1 cellular context compared by ENCODE assay signal in the genomic region with DNA sequence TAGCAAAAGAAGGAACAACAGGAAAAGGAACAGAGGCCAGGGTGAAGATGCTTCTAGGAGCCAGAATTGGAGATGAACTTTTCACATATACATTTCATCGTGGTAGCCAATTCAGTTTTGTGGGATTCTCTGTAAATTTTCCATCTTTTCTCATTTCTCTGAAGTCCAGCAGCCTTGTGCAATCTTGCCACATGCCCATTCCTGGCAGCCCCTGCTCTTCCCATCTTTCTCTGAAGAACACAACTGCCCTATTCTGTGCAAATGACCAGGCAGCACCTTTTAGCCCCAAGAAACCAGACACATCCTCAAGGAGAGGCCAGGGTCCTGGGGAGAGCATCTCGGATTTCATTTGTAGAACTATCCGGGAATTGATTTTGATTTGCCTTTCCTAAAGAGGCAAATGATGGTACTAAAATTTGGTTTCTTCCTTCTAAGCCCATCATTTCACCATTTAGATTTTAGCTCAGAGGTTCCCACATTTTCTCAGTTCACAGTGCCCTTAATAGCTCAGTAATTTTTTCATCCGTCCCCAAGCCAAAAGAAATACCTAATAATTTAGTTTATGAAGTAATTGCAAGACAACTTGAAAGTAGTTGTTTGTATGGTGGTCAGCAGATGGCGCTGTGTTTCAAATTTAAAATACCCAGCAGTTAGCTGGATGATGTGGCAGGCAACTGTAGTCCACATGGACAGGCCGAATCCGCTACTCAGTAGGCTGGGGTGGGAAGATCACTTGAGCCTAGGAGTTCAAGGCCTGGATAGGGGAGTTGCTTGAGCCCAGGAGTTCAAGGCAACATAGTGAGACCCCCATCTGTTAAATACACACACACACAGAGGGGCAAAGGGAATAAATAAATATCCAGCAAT.
TF ChIP-seq lines count a peak whose summit lies in the region.

No MANE protein-coding gene starts in this region.

TF ChIP-seq in SK-N-SH, 30 proteins besides CTCF, POLR2A, EP300 and RAD21 (continued from another document):
- TF ChIP-seq, protein P1, sequence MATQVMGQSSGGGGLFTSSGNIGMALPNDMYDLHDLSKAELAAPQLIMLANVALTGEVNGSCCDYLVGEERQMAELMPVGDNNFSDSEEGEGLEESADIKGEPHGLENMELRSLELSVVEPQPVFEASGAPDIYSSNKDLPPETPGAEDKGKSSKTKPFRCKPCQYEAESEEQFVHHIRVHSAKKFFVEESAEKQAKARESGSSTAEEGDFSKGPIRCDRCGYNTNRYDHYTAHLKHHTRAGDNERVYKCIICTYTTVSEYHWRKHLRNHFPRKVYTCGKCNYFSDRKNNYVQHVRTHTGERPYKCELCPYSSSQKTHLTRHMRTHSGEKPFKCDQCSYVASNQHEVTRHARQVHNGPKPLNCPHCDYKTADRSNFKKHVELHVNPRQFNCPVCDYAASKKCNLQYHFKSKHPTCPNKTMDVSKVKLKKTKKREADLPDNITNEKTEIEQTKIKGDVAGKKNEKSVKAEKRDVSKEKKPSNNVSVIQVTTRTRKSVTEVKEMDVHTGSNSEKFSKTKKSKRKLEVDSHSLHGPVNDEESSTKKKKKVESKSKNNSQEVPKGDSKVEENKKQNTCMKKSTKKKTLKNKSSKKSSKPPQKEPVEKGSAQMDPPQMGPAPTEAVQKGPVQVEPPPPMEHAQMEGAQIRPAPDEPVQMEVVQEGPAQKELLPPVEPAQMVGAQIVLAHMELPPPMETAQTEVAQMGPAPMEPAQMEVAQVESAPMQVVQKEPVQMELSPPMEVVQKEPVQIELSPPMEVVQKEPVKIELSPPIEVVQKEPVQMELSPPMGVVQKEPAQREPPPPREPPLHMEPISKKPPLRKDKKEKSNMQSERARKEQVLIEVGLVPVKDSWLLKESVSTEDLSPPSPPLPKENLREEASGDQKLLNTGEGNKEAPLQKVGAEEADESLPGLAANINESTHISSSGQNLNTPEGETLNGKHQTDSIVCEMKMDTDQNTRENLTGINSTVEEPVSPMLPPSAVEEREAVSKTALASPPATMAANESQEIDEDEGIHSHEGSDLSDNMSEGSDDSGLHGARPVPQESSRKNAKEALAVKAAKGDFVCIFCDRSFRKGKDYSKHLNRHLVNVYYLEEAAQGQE (IDR thresholded peaks at IDR 0.05; ENCODE audit: low read depth, low read length) = no peak
- TF ChIP-seq NRF1 (IDR thresholded peaks at IDR 0.05; ENCODE audit: low read depth, low read length) = peak; percentile 10; the same call in 1 of the 2 replicates
- no peak for TF ChIP-seq POLR2AphosphoS5 (IDR thresholded peaks at IDR 0.05; ENCODE audit: low read depth, low read length)
- TF ChIP-seq RXRA (IDR thresholded peaks at IDR 0.05; ENCODE audit: borderline replicate concordance, low read depth) = no peak
- peak; percentile 29; the same call in 1 of the 2 replicates for TF ChIP-seq SIN3A (IDR thresholded peaks at IDR 0.05; ENCODE audit: borderline replicate concordance, low read depth, low read length)
- no peak for TF ChIP-seq RCOR1 (IDR thresholded peaks at IDR 0.05; ENCODE audit: low read length)
- TF ChIP-seq, protein P2, sequence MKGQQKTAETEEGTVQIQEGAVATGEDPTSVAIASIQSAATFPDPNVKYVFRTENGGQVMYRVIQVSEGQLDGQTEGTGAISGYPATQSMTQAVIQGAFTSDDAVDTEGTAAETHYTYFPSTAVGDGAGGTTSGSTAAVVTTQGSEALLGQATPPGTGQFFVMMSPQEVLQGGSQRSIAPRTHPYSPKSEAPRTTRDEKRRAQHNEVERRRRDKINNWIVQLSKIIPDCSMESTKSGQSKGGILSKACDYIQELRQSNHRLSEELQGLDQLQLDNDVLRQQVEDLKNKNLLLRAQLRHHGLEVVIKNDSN (IDR thresholded peaks at IDR 0.05; ENCODE audit: borderline replicate concordance, low read depth) = no peak
- TF ChIP-seq, protein P3, sequence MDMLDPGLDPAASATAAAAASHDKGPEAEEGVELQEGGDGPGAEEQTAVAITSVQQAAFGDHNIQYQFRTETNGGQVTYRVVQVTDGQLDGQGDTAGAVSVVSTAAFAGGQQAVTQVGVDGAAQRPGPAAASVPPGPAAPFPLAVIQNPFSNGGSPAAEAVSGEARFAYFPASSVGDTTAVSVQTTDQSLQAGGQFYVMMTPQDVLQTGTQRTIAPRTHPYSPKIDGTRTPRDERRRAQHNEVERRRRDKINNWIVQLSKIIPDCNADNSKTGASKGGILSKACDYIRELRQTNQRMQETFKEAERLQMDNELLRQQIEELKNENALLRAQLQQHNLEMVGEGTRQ (IDR thresholded peaks at IDR 0.05; ENCODE audit: borderline replicate concordance, low read depth, low read length) = no peak
- no peak for TF ChIP-seq CHD2 (IDR thresholded peaks at IDR 0.05; ENCODE audit: low read length, partially characterized antibody)
- no peak for TF ChIP-seq MEF2A (IDR thresholded peaks at IDR 0.05; ENCODE audit: borderline replicate concordance, low read depth)
- TF ChIP-seq, protein P4, sequence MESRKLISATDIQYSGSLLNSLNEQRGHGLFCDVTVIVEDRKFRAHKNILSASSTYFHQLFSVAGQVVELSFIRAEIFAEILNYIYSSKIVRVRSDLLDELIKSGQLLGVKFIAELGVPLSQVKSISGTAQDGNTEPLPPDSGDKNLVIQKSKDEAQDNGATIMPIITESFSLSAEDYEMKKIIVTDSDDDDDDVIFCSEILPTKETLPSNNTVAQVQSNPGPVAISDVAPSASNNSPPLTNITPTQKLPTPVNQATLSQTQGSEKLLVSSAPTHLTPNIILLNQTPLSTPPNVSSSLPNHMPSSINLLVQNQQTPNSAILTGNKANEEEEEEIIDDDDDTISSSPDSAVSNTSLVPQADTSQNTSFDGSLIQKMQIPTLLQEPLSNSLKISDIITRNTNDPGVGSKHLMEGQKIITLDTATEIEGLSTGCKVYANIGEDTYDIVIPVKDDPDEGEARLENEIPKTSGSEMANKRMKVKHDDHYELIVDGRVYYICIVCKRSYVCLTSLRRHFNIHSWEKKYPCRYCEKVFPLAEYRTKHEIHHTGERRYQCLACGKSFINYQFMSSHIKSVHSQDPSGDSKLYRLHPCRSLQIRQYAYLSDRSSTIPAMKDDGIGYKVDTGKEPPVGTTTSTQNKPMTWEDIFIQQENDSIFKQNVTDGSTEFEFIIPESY (IDR thresholded peaks at IDR 0.05; ENCODE audit: borderline replicate concordance, low read depth) = no peak
- no peak for TF ChIP-seq ELF1 (IDR thresholded peaks at IDR 0.05)
- no peak for TF ChIP-seq FOXM1 (IDR thresholded peaks at IDR 0.05; ENCODE audit: low read depth)
- no peak for TF ChIP-seq RFX5 (IDR thresholded peaks at IDR 0.05; ENCODE audit: low read length)
